In genomic region chr3:134427400-134428111, GRCh38 we compare ENCODE assay signal across 12 cellular contexts. TPM values are rescaled to one million over a fixed set of nuclear protein-coding genes. Genes with fewer than 3 reads are reported as not detected.
A peak's percentile ranks its signal among the peaks of the same experiment; 100 is the strongest.
DNase-seq lines count a peak whose midpoint lies in the region; ATAC-seq, FAIRE-seq and TF ChIP-seq lines count a peak whose summit lies in the region.
"Had no signal": no experiment of that assay in that cellular context is flagged by ENCODE, and none has a peak within 500 bp of the region (broad histone marks: within the 10 kb centered on the region; RNA-seq: fewer than 3 reads in every experiment).

No MANE protein-coding gene starts in this region.

- no peak overlapping the region for H3K4me3 ChIP-seq in choroid plexus epithelial cell (ENCODE audit: low read depth, low read length)
- H3K4me3 ChIP-seq: heart left ventricle had no signal

- intact Hi-C loops in natural killer cell (cut with micrococcal nuclease) = no loop called here

- H3K4me3 Mint-ChIP-seq in natural killer cell = no peak overlapping the region

- no peak for TF ChIP-seq RAD21 in Ishikawa (IDR thresholded peaks at IDR 0.05; ENCODE audit: low read depth)

- H3K36me3 Mint-ChIP-seq in natural killer cell = no peaks in the 10 kb centered on the region

- no peak overlapping the region for H3K27ac Mint-ChIP-seq in natural killer cell

- TF ChIP-seq CTCF in AG09319 (IDR thresholded peaks at IDR 0.05; ENCODE audit: low read depth, low read length) (no peak; the same call in 1 of the 2 replicates), choroid plexus epithelial cell (conservative IDR thresholded peaks at IDR 0.05; ENCODE audit: low read depth, low read length) (no peak), natural killer cell (IDR thresholded peaks at IDR 0.05) (no peak)

- no peaks in the 10 kb centered on the region for H3K9me3 Mint-ChIP-seq in natural killer cell

- H3K27me3 Mint-ChIP-seq in natural killer cell (ENCODE audit: low read depth in 2 of 2) = peaks cover 8 to 37% of the 10 kb centered on the region in 2 donors

- TF ChIP-seq EP300 in Ishikawa (IDR thresholded peaks at IDR 0.05; ENCODE audit: borderline replicate concordance) = peak; percentile 74; the same call in 1 of the 2 replicates

- peak; percentile 88 for DNase-seq in AG09319 (ENCODE audit: extremely low read depth, low read depth)
- DNase-seq in choroid plexus epithelial cell (ENCODE audit: low read depth) = peak; percentile 97
- DNase-seq in myocyte (ENCODE audit: low read depth) = peak; percentile 97
- no peak for DNase-seq in activated CD8-positive, alpha-beta memory T cell treated with anti-CD3 and anti-CD28 coated beads, Interleukin-2, amount 50 U/mL, for 4 hours
- no peak for DNase-seq in iPS-NIHi11 (ENCODE audit: low spot score)
- no peak for DNase-seq in natural killer cell
- DNase-seq in GM19239 (ENCODE audit: insufficient read length, low spot score) = no peak
- DNase-seq: DMS 273 treated with DMSO at 0.1 percent for 48 hours; stimulated activated naive CD4-positive, alpha-beta T cell treated with Interleukin-2 at 50 U/mL for 16 hours; T-helper 2 cell had no signal

- no peak for FAIRE-seq in GM19239 (lab: Jason Lieb, UNC)

- ATAC-seq in natural killer cell = no peak

- H3K4me1 Mint-ChIP-seq in natural killer cell = no peaks in the 10 kb centered on the region

TF ChIP-seq in Ishikawa, 13 proteins besides CTCF, POLR2A, EP300 and RAD21:
- TF ChIP-seq TEAD4 (IDR thresholded peaks at IDR 0.05) (peak; percentile 84), TAF1 (IDR thresholded peaks at IDR 0.05; ENCODE audit: low read depth) (no peak), TCF12 (IDR thresholded peaks at IDR 0.05; ENCODE audit: low read depth) (peak; percentile 85), NFIC (IDR thresholded peaks at IDR 0.05) (peak; percentile 63)
- TF ChIP-seq, protein P1, sequence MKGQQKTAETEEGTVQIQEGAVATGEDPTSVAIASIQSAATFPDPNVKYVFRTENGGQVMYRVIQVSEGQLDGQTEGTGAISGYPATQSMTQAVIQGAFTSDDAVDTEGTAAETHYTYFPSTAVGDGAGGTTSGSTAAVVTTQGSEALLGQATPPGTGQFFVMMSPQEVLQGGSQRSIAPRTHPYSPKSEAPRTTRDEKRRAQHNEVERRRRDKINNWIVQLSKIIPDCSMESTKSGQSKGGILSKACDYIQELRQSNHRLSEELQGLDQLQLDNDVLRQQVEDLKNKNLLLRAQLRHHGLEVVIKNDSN (IDR thresholded peaks at IDR 0.05) = no peak
- TF ChIP-seq, protein P2, sequence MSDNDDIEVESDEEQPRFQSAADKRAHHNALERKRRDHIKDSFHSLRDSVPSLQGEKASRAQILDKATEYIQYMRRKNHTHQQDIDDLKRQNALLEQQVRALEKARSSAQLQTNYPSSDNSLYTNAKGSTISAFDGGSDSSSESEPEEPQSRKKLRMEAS (IDR thresholded peaks at IDR 0.05) = peak; percentile 49; the same call in 1 of the 2 replicates
TF ChIP-seq in Ishikawa: peak in this region for 4.

RNA-seq across cellular contexts. Expression of gene AMOTL2, which starts 53.3 kb away (rescaled TPM):
- 116 and 125 TPM in 2 replicates for total RNA-seq in myocyte
- 77.4 TPM for polyA plus RNA-seq in myocyte (2012)
- not detected for total RNA-seq in natural killer cell

RNA-seq across cellular contexts. Expression of gene ANAPC13, which starts 58.2 kb away (rescaled TPM):
- total RNA-seq in myocyte (177 and 210 TPM in 2 replicates), natural killer cell (10 to 100 TPM; 16.1 to 20.4 (median 16.6) TPM)
- polyA plus RNA-seq in myocyte (2012) = 77.7 TPM

RNA-seq across cellular contexts. Expression of gene CEP63, which starts 58.3 kb away (rescaled TPM):
- total RNA-seq in myocyte (17.6 and 22.5 TPM in 2 replicates), natural killer cell (10 to 100 TPM; 17.9 to 25.7 (median 19.5) TPM)
- 21.7 TPM for polyA plus RNA-seq in myocyte (2012)

Comparison
In these comparisons a context has a peak if more than half of its experiments do, and no peak if none do; other contexts are left out.
1. DNase-seq: peak in AG09319 (single experiment), choroid plexus epithelial cell (single experiment) and myocyte (single experiment); none in activated CD8-positive, alpha-beta memory T cell treated with anti-CD3 and anti-CD28 coated beads, Interleukin-2, amount 50 U/mL, for 4 hours (single experiment), iPS-NIHi11 (single experiment), natural killer cell (single experiment) and GM19239 (single experiment).
2. RNA of gene AMOTL2, which starts 53.3 kb away (total RNA-seq): 116 to 125 TPM in myocyte; not detected in natural killer cell; every median in the first group is over 100 times any median in the second.